1 cellular context compared by ENCODE assay signal in genomic region chr17:48997103-48997826, GRCh38.
A peak's percentile ranks its signal among the peaks of the same experiment; 100 is the strongest.
TF ChIP-seq lines count a peak whose summit lies in the region.

Gene IGF2BP1, plus strand, starts transcription at chr17:48997385. Its CDS starts 361 bp downstream, at chr17:48997746.

TF ChIP-seq in HepG2, 621 proteins besides CTCF, POLR2A, EP300 and RAD21 (continued from another document and continues in another):
- TF ChIP-seq ZHX1 (CRISPR knock-in tag; IDR thresholded peaks at IDR 0.05; ENCODE audit: low read depth) (peak; percentile 43; the same call in 1 of the 2 replicates), ZFY (CRISPR knock-in tag; IDR thresholded peaks at IDR 0.05) (peak; percentile 89), ZNF562 (CRISPR knock-in tag; IDR thresholded peaks at IDR 0.05; ENCODE audit: borderline replicate concordance) (no peak), ZNF234 (CRISPR knock-in tag; conservative IDR thresholded peaks at IDR 0.05) (peak; percentile 88; the same call in 1 of the 2 replicates), ZNF253 (CRISPR knock-in tag; IDR thresholded peaks at IDR 0.05; ENCODE audit: borderline replicate concordance) (peak; percentile 88), PHF8 (CRISPR knock-in tag; IDR thresholded peaks at IDR 0.05) (peak; percentile 84), MYC (CRISPR knock-in tag; IDR thresholded peaks at IDR 0.05; ENCODE audit: borderline replicate concordance) (peak; percentile 83), AGO1 (IDR thresholded peaks at IDR 0.05; ENCODE audit: low read depth, low read length, poor library complexity, severe bottlenecking) (peak; percentile 5), ZNF468 (CRISPR knock-in tag; IDR thresholded peaks at IDR 0.05) (peak; percentile 93; the same call in 1 of the 2 replicates), SIN3B (IDR thresholded peaks at IDR 0.05; ENCODE audit: low read length) (no peak), ARHGAP35 (CRISPR knock-in tag; IDR thresholded peaks at IDR 0.05; ENCODE audit: borderline replicate concordance) (peak; percentile 76; the same call in 1 of the 2 replicates), ZNF558 (CRISPR knock-in tag; IDR thresholded peaks at IDR 0.05; ENCODE audit: borderline replicate concordance) (peak; percentile 28; the same call in 1 of the 2 replicates), ATF2 (CRISPR knock-in tag; IDR thresholded peaks at IDR 0.05) (peak; percentile 27), SOX6 (IDR thresholded peaks at IDR 0.05) (no peak), SOX6 (CRISPR knock-in tag; IDR thresholded peaks at IDR 0.05) (peak; percentile 49), PCBP1 (IDR thresholded peaks at IDR 0.05; ENCODE audit: borderline replicate concordance, low read depth, low read length) (peak; percentile 59; the same call in 1 of the 2 replicates), HCFC1 (IDR thresholded peaks at IDR 0.05; ENCODE audit: low read depth, low read length) (no peak), ZNF740 (CRISPR knock-in tag; IDR thresholded peaks at IDR 0.05) (0 out of 2 replicates have a peak, but pooled peaks have one; percentile 14), KAT7 (CRISPR knock-in tag; IDR thresholded peaks at IDR 0.05; ENCODE audit: borderline replicate concordance) (peak; percentile 98), NR1H2 (CRISPR knock-in tag; IDR thresholded peaks at IDR 0.05; ENCODE audit: borderline replicate concordance, low read depth) (no peak), GABPB1 (CRISPR knock-in tag; IDR thresholded peaks at IDR 0.05) (peak; percentile 74; the same call in 1 of the 2 replicates), CENPT (CRISPR knock-in tag; IDR thresholded peaks at IDR 0.05; ENCODE audit: low read depth) (no peak), IRF9 (CRISPR knock-in tag; IDR thresholded peaks at IDR 0.05; ENCODE audit: borderline replicate concordance) (peak; percentile 8; the same call in 1 of the 2 replicates), HOXA3 (CRISPR knock-in tag; IDR thresholded peaks at IDR 0.05) (peak; percentile 61), CENPX (CRISPR knock-in tag; IDR thresholded peaks at IDR 0.05) (no peak), MED1 (CRISPR knock-in tag; IDR thresholded peaks at IDR 0.05) (peak; percentile 48; the same call in 1 of the 2 replicates), HNRNPLL (IDR thresholded peaks at IDR 0.05; ENCODE audit: low read depth, low read length, poor library complexity, severe bottlenecking) (peak; percentile 41), ZNF143 (CRISPR knock-in tag; IDR thresholded peaks at IDR 0.05) (peak; percentile 48; the same call in 1 of the 2 replicates), PHF20 (CRISPR knock-in tag; IDR thresholded peaks at IDR 0.05) (no peak; the same call in 1 of the 2 replicates), BHLHE40 (IDR thresholded peaks at IDR 0.05; ENCODE audit: low read length) (peak; percentile 73), ZBTB46 (CRISPR knock-in tag; IDR thresholded peaks at IDR 0.05; ENCODE audit: borderline replicate concordance) (0 out of 2 replicates have a peak, but pooled peaks have one; percentile 2), KLF6 (CRISPR knock-in tag; IDR thresholded peaks at IDR 0.05) (peak; percentile 61), CBX1 (IDR thresholded peaks at IDR 0.05; ENCODE audit: low read depth) (peak; percentile 35), ISX (CRISPR knock-in tag; conservative IDR thresholded peaks at IDR 0.05) (peak; percentile 82; the same call in 1 of the 2 replicates), SRY (CRISPR knock-in tag; IDR thresholded peaks at IDR 0.05) (0 out of 2 replicates have a peak, but pooled peaks have one; percentile 43), KLF13 (CRISPR knock-in tag; IDR thresholded peaks at IDR 0.05) (0 out of 2 replicates have a peak, but pooled peaks have one; percentile 84), RBM22 (optimal IDR thresholded peaks at IDR 0.05; ENCODE audit: low read length) (peak; percentile 76), RERE (CRISPR knock-in tag; IDR thresholded peaks at IDR 0.05; ENCODE audit: low read depth) (no peak), NCOA1 (CRISPR knock-in tag; IDR thresholded peaks at IDR 0.05) (peak; percentile 53; the same call in 1 of the 2 replicates), HNRNPUL1 (IDR thresholded peaks at IDR 0.05; ENCODE audit: low read depth, low read length) (no peak), ZNF512B (CRISPR knock-in tag; IDR thresholded peaks at IDR 0.05; ENCODE audit: borderline replicate concordance) (peak; percentile 86; the same call in 1 of the 2 replicates), ZNF281 (CRISPR knock-in tag; IDR thresholded peaks at IDR 0.05; ENCODE audit: borderline replicate concordance) (peak; percentile 82), MEIS1 (CRISPR knock-in tag; IDR thresholded peaks at IDR 0.05; ENCODE audit: borderline replicate concordance) (0 out of 2 replicates have a peak, but pooled peaks have one; percentile 1), ZFP36L1 (CRISPR knock-in tag; IDR thresholded peaks at IDR 0.05) (peak; percentile 71; the same call in 1 of the 2 replicates), HOXD1 (CRISPR knock-in tag; IDR thresholded peaks at IDR 0.05) (0 out of 2 replicates have a peak, but pooled peaks have one; percentile 27)
